Comparison of ENCODE assay signal across 8 cellular contexts in the genomic region with DNA sequence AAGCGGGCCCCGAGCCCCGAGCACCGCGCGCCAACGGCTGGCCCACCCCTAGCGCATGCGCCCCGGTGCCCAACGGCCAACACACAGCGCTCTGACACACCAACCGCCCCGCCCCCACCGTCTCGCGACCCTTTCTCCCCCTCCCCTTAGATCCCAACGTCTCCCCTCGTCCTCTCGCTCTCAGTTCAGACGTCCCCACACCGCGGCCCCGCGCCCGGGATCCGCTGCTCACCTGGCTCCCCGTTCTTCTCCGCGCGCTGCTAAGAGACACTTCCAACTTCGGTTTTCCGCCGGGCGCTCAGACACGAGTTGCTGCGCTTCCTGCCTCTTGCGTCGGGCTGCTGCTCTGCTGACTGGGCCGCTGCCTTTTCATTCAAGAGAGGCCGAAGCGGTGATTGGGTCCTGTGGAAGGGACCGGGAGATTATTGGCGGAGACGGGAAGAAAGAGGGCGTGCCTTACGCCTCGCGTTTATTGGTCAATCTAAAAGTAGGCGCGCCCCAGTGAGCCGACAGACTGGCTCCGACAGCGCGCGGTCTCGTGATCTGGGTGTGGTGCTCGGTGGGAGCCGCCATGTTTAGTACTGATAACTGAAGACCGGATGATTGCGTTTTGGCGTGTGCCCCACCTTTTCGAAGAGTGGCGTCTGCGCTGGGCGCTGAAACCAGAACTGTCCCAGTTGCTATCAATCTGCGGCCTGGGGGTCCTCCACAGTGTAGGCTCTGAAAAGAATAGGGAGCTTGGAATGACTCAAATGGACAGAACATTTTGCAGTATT. TPM values are rescaled to one million over a fixed set of nuclear protein-coding genes. Genes with fewer than 3 reads are reported as not detected.
A peak's percentile ranks its signal among the peaks of the same experiment; 100 is the strongest.
DNase-seq lines count a peak whose midpoint lies in the region; ATAC-seq, FAIRE-seq and TF ChIP-seq lines count a peak whose summit lies in the region.

DDX39A (minus strand) TSS at position 304 of the 776 bp plus-strand sequence. CDS start 6,121 bp downstream, outside the sequence.

- no peaks in the 10 kb centered on the region for H3K9me3 ChIP-seq in HepG2 (ENCODE audit: low read length)

- TF ChIP-seq CTCF in C4-2B (conservative IDR thresholded peaks at IDR 0.05) = no peak
- TF ChIP-seq CTCF in HepG2 (CRISPR knock-in tag; IDR thresholded peaks at IDR 0.05) = no peak

- H3K9ac ChIP-seq in HepG2 (ENCODE audit: insufficient read depth, low read depth, low read length) = peak within 1 kb of the TSS; percentile 80

- H3K4me2 ChIP-seq in HepG2 (ENCODE audit: low read depth, low read length) = peak within 1 kb of the TSS; percentile 91

- no TSS peak for BruUV-seq in HepG2 (replicated peaks; lab: Mats Ljungman, UMichigan)

- H3K36me3 ChIP-seq in HepG2 (replicated peaks in 1 of 2; ENCODE audit: control insufficient read depth in 1 of 2, insufficient read depth in 2 of 2, low read length in 2 of 2) = peaks cover 0 to 11% of the 10 kb centered on the region in 2 experiments; a peak in 1 of 5 replicates

- peak within 1 kb of the TSS; percentile 80 to 88 (median 87) for H3K4me3 ChIP-seq in HepG2 (replicated peaks in 1 of 3; ENCODE audit: insufficient read depth in 1 of 3, low read depth in 2 of 3, low read length in 3 of 3)

- peaks cover 34% of the 10 kb centered on the region for H3K4me1 ChIP-seq in HepG2 (ENCODE audit: insufficient read depth, low read length)

- intact Hi-C loops in HepG2 (cut with micrococcal nuclease; ENCODE audit: unreplicated experiment) = no loop called here

- peak; percentile 62 to 69 for TF ChIP-seq POLR2A in HepG2 (IDR thresholded peaks at IDR 0.05; ENCODE audit: insufficient read depth in 1 of 2, low read depth in 2 of 2, low read length in 2 of 2)

- in situ Hi-C loops in HepG2 (cut with HindIII; ENCODE audit: extremely low pct_ligation_motif_present, low pct_unique_long_range_greater_than_20kb) = loop anchor here (25.0 kb wide), 1 partner anchor 532 kb away; the partner anchor contains the start of gene NANOS3

- ATAC-seq in GM19395 (IDR thresholded peaks at IDR 0.05; ENCODE audit: unreplicated experiment) (peak; percentile 87), HG03565 (IDR thresholded peaks at IDR 0.05; ENCODE audit: unreplicated experiment) (peak; percentile 86), HepG2 (peak; percentile 97)

- POLR2A ChIA-PET in HepG2 (lab: Yijun Ruan, JAX) = interaction anchor here (1.2 to 1.4 kb wide), 2 partner anchors 13 to 283 kb away, joined by 3 to 4 read pairs; partner anchors contain the start of gene ASF1B

- CTCF ChIA-PET in HepG2 (lab: Yijun Ruan, JAX; ENCODE audit: low intra/inter-chr PET ratio, low total read pairs) = no interaction called here

- FAIRE-seq in HepG2 (lab: Jason Lieb, UNC) = peak; percentile 95

- DNase-seq in NCI-H774 (lab: John Stamatoyannopoulos, UW) = peak; percentile 99
- DNase-seq in activated CD4-positive, alpha-beta T cell treated with anti-CD3 and anti-CD28 coated beads, Interleukin-2, amount 50 U/mL, for 4 hours = peak; percentile 95 to 96
- DNase-seq in dermis microvascular lymphatic vessel endothelial cell (ENCODE audit: low read depth in 2 of 2) = peak; percentile 99 to 100
- DNase-seq in HepG2 (ENCODE audit: low spot score) = peak; percentile 99
- DNase-seq in stimulated activated CD4-positive, alpha-beta T cell treated with anti-CD3 and anti-CD28 coated beads, Interleukin-4, amount 100 ng/mL, for 1 hour = peak; percentile 93

- H3K27ac ChIP-seq in C4-2B (peak within 1 kb of the TSS; percentile 85), HepG2 (ENCODE audit: extremely low read length, insufficient read depth, low read length) (peak within 1 kb of the TSS; percentile 88)

- H2AFZ ChIP-seq in HepG2 (ENCODE audit: low read length) = peak within 1 kb of the TSS; percentile 97

- WGBS in HepG2 (ENCODE audit: low lambda C conversion rate) = 3% methylated on average over 55 of the region's 67 CpGs

- H3K27me3 ChIP-seq in HepG2 (ENCODE audit: control insufficient read depth in 1 of 2, insufficient read depth in 2 of 2, low read length in 2 of 2) = no peaks in the 10 kb centered on the region

- H4K20me1 ChIP-seq in HepG2 (ENCODE audit: insufficient read depth, low read length) = peaks cover 23% of the 10 kb centered on the region

- peak in 1 of 2 experiments; percentile 12; a peak in 1 of 4 replicates for TF ChIP-seq EP300 in HepG2 (IDR thresholded peaks at IDR 0.05; ENCODE audit: low read depth in 2 of 2, low read length in 2 of 2)
- TF ChIP-seq EP300 in HepG2 (CRISPR knock-in tag; IDR thresholded peaks at IDR 0.05; ENCODE audit: borderline replicate concordance) = no peak

- 0 out of 2 replicates have a peak, but pooled peaks have one; percentile 15 for TF ChIP-seq RAD21 in HepG2 (CRISPR knock-in tag; IDR thresholded peaks at IDR 0.05)

- H3K79me2 ChIP-seq in HepG2 (ENCODE audit: insufficient read depth, low read length) = peaks cover 44% of the 10 kb centered on the region

TF ChIP-seq in HepG2, 621 proteins besides CTCF, POLR2A, EP300 and RAD21 (continues in another document):
- TF ChIP-seq PHF8 (CRISPR knock-in tag; IDR thresholded peaks at IDR 0.05) (peak; percentile 51), ZNF441 (CRISPR knock-in tag; IDR thresholded peaks at IDR 0.05; ENCODE audit: borderline replicate concordance) (peak; percentile 33; the same call in 1 of the 2 replicates), ZNF709 (CRISPR knock-in tag; IDR thresholded peaks at IDR 0.05) (peak; percentile 75; the same call in 1 of the 2 replicates), RFX3 (CRISPR knock-in tag; IDR thresholded peaks at IDR 0.05) (no peak), RBFOX2 (IDR thresholded peaks at IDR 0.05; ENCODE audit: low read depth, low read length) (peak; percentile 86)
- TF ChIP-seq, protein P1, sequence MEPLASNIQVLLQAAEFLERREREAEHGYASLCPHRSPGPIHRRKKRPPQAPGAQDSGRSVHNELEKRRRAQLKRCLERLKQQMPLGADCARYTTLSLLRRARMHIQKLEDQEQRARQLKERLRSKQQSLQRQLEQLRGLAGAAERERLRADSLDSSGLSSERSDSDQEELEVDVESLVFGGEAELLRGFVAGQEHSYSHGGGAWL (CRISPR knock-in tag; IDR thresholded peaks at IDR 0.05) = no peak

RNA-seq across cellular contexts. Expression of gene DDX39A, which starts in this region (rescaled TPM):
- total RNA-seq in dermis microvascular lymphatic vessel endothelial cell (69.7 and 71.9 TPM in 2 replicates), HepG2 (2016; rRNA removed; fragmentation: Illumina TruSeq; extraction: Trizol) (90.4 and 98.1 TPM in 2 replicates)
- total RNA-seq in HepG2 (2016; cell fraction: cytosol; rRNA removed; fragmentation: Illumina TruSeq; extraction: Trizol; ENCODE audit: low read depth) = 41.5 and 49.2 TPM in 2 replicates
- total RNA-seq in HepG2 (2016; cell fraction: insoluble cytoplasmic fraction; rRNA removed; fragmentation: Illumina TruSeq; extraction: Trizol) = 93.0 and 97.0 TPM in 2 replicates
- 38.7 and 40.2 TPM in 2 replicates for total RNA-seq in HepG2 (2016; cell fraction: membrane; rRNA removed; fragmentation: Illumina TruSeq; extraction: Trizol)
- 72.8 and 77.3 TPM in 2 replicates for total RNA-seq in HepG2 (2016; cell fraction: nucleus; rRNA removed; fragmentation: Illumina TruSeq; extraction: Trizol)
- 34.6 and 37.1 TPM in 2 replicates for polyA plus RNA-seq in HepG2 (2011; rRNA removed)
- 16.5 and 25.4 TPM in 2 replicates for polyA plus RNA-seq in HepG2 (2011; cell fraction: cytosol; rRNA removed)
- 252 and 355 TPM in 2 replicates for polyA plus RNA-seq in HepG2 (2011; cell fraction: nucleus; rRNA removed)
- 27.4 and 34.2 TPM in 2 replicates for polyA plus RNA-seq in HepG2 (2012)
- 31.0 and 31.5 TPM in 2 replicates for polyA plus RNA-seq in HepG2 (2016; cell fraction: cytosol; fragmentation: Illumina TruSeq; extraction: Trizol; ENCODE audit: low read depth)
- 92.8 and 92.9 TPM in 2 replicates for polyA plus RNA-seq in HepG2 (2016; cell fraction: insoluble cytoplasmic fraction; fragmentation: Illumina TruSeq; extraction: Trizol; ENCODE audit: low read depth)
- polyA plus RNA-seq in HepG2 (2016; cell fraction: membrane; fragmentation: Illumina TruSeq; extraction: Trizol; ENCODE audit: low read depth) = 27.7 and 29.4 TPM in 2 replicates
- 163 and 168 TPM in 2 replicates for polyA plus RNA-seq in HepG2 (2016; cell fraction: nucleus; fragmentation: Illumina TruSeq; extraction: Trizol; ENCODE audit: insufficient read depth, low read depth)
- polyA minus RNA-seq in HepG2 (2011; rRNA and poly(A)+ RNA removed; ENCODE audit: low replicate concordance) = 45.0 and 198 TPM in 2 replicates
- polyA minus RNA-seq in HepG2 (2011; cell fraction: cytosol; rRNA and poly(A)+ RNA removed) = 8.9 and 15.4 TPM in 2 replicates
- polyA minus RNA-seq in HepG2 (2011; cell fraction: nucleus; rRNA and poly(A)+ RNA removed) = 33.9 and 40.9 TPM in 2 replicates

Comparison
In these comparisons a context has a peak if more than half of its experiments do, and no peak if none do; other contexts are left out.
1. Peak in every context shown above with its lines: DNase-seq, ATAC-seq, H3K4me3 ChIP-seq and H3K27ac ChIP-seq.